10 cellular contexts compared by ENCODE assay signal in the genomic region with DNA sequence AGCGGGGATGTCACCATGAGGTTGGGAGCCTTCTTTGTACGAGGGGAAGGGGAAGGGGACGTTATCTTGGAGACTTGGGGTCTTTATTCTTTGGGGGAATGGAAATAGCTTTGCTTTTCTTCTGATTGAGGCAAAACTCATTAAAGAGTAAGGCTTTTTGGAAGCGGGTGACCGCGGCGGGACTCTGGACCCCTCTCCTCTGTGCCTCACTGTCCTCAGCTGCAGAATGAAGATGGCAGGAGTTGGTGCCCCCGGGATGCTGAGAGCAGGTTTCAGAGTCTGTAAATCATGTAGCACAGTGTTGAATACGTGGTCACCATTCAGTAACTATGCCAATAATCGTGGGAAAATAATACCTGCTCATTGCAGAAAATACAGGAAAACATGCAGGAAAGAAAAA. TPM values are rescaled to one million over a fixed set of nuclear protein-coding genes. Genes with fewer than 3 reads are reported as not detected.
DNase-seq lines count a peak whose midpoint lies in the region; ATAC-seq and TF ChIP-seq lines count a peak whose summit lies in the region.
"Had no signal": no experiment of that assay in that cellular context is flagged by ENCODE, and none has a peak within 500 bp of the region (broad histone marks: within the 10 kb centered on the region; RNA-seq: fewer than 3 reads in every experiment).

No MANE protein-coding gene starts in this region.

- H3K9me3 Mint-ChIP-seq in activated CD4-positive, alpha-beta T cell treated with anti-CD3 and anti-CD28 coated beads, Interleukin-2, amount 10 ng/mL, durations not matched to agents 7 days and 5 days, result peaks cover 10% of the 10 kb centered on the region
- peaks cover 7% of the 10 kb centered on the region for H3K9me3 Mint-ChIP-seq in activated T-helper 2 cell treated with anti-CD3 and anti-CD28 coated beads, Interferon-gamma antibody, Interleukin-2, Interleukin-4, amounts not matched to agents 10 μg/mL and 5 μg/mL and 100 μg/mL, durations not matched to agents 14 hours and 24 hours and 36 hours

- peak overlapping the region in 1 of 2 donors; percentile 60 for H3K27ac ChIP-seq in thoracic aorta
- H3K27ac ChIP-seq: HL-60 had no signal

- CTCF ChIA-PET in activated CD4-positive, alpha-beta T cell treated with anti-CD3 and anti-CD28 coated beads, Interleukin-2, amount 10 ng/mL, durations not matched to agents 7 days and 5 days (lab: Charles Lee), result interaction anchor here (0.5 to 1.3 kb wide), 5 partner anchors 10 to 761 kb away, joined by 3 to 5 read pairs (median 4); no protein-coding TSS in a partner anchor

- WGBS in lower leg skin, 2 donors, result 55 to 59% methylated on average over 10 of the region's 10 CpGs

- peaks cover 16% of the 10 kb centered on the region for H3K36me3 Mint-ChIP-seq in activated CD4-positive, alpha-beta T cell treated with anti-CD3 and anti-CD28 coated beads, Interleukin-2, amount 10 ng/mL, durations not matched to agents 7 days and 5 days (ENCODE audit: low read depth)
- H3K36me3 Mint-ChIP-seq in activated T-helper 2 cell treated with anti-CD3 and anti-CD28 coated beads, Interferon-gamma antibody, Interleukin-2, Interleukin-4, amounts not matched to agents 10 μg/mL and 5 μg/mL and 100 μg/mL, durations not matched to agents 14 hours and 24 hours and 36 hours (ENCODE audit: low read depth), result peaks cover 7% of the 10 kb centered on the region

- ATAC-seq in thoracic aorta (ENCODE audit: insufficient number of reproducible peaks, low FRiP score, low read depth) (no peak), HG03457 (IDR thresholded peaks at IDR 0.05; ENCODE audit: unreplicated experiment) (no peak)

- intact Hi-C loops in activated T-helper 2 cell treated with anti-CD3 and anti-CD28 coated beads, Interferon-gamma antibody, Interleukin-2, Interleukin-4, amounts not matched to agents 10 μg/mL and 5 μg/mL and 100 μg/mL, durations not matched to agents 14 hours and 24 hours and 36 hours (cut with micrococcal nuclease), result no loop called here
- intact Hi-C loops in lower leg skin (cut with DNase I; ENCODE audit: low total_unique reads), result no loop called here

- H3K27ac Mint-ChIP-seq in activated CD4-positive, alpha-beta T cell treated with anti-CD3 and anti-CD28 coated beads, Interleukin-2, amount 10 ng/mL, durations not matched to agents 7 days and 5 days, result peak overlapping the region; percentile 95
- H3K27ac Mint-ChIP-seq in activated T-helper 2 cell treated with anti-CD3 and anti-CD28 coated beads, Interferon-gamma antibody, Interleukin-2, Interleukin-4, amounts not matched to agents 10 μg/mL and 5 μg/mL and 100 μg/mL, durations not matched to agents 14 hours and 24 hours and 36 hours, result peak overlapping the region; percentile 71

- no peaks in the 10 kb centered on the region for H3K9me3 ChIP-seq in thoracic aorta

- no peak for TF ChIP-seq CTCF in lower leg skin (IDR thresholded peaks at IDR 0.05)
- no peak for TF ChIP-seq CTCF in thoracic aorta (IDR thresholded peaks at IDR 0.05)

- H3K4me3 ChIP-seq in lower leg skin (ENCODE audit: low read depth, poor library complexity, severe bottlenecking) (peak overlapping the region; percentile 7), thoracic aorta (peak overlapping the region; percentile 71)

- H3K4me1 ChIP-seq in thoracic aorta (ENCODE audit: control insufficient read depth in 1 of 2, low read depth in 2 of 2), result peaks cover 6 to 33% of the 10 kb centered on the region in 2 donors

- POLR2A ChIA-PET in activated CD4-positive, alpha-beta T cell treated with anti-CD3 and anti-CD28 coated beads, Interleukin-2, amount 10 ng/mL, durations not matched to agents 7 days and 5 days (lab: Charles Lee), result no interaction called here

- H3K4me1 Mint-ChIP-seq in activated CD4-positive, alpha-beta T cell treated with anti-CD3 and anti-CD28 coated beads, Interleukin-2, amount 10 ng/mL, durations not matched to agents 7 days and 5 days, result peaks cover 76% of the 10 kb centered on the region
- H3K4me1 Mint-ChIP-seq in activated T-helper 2 cell treated with anti-CD3 and anti-CD28 coated beads, Interferon-gamma antibody, Interleukin-2, Interleukin-4, amounts not matched to agents 10 μg/mL and 5 μg/mL and 100 μg/mL, durations not matched to agents 14 hours and 24 hours and 36 hours (ENCODE audit: low read depth), result peaks cover 43% of the 10 kb centered on the region

- peaks cover 4% of the 10 kb centered on the region for H3K27me3 Mint-ChIP-seq in activated CD4-positive, alpha-beta T cell treated with anti-CD3 and anti-CD28 coated beads, Interleukin-2, amount 10 ng/mL, durations not matched to agents 7 days and 5 days
- peaks cover 2% of the 10 kb centered on the region for H3K27me3 Mint-ChIP-seq in activated T-helper 2 cell treated with anti-CD3 and anti-CD28 coated beads, Interferon-gamma antibody, Interleukin-2, Interleukin-4, amounts not matched to agents 10 μg/mL and 5 μg/mL and 100 μg/mL, durations not matched to agents 14 hours and 24 hours and 36 hours (ENCODE audit: low read depth)

- TF ChIP-seq POLR2A in lower leg skin (IDR thresholded peaks at IDR 0.05), result no peak

- no peaks in the 10 kb centered on the region for H3K36me3 ChIP-seq in thoracic aorta

- H3K27me3 ChIP-seq in thoracic aorta (replicated peaks; ENCODE audit: insufficient read depth), result peaks cover 3% of the 10 kb centered on the region

- H3K4me3 Mint-ChIP-seq in activated CD4-positive, alpha-beta T cell treated with anti-CD3 and anti-CD28 coated beads, Interleukin-2, amount 10 ng/mL, durations not matched to agents 7 days and 5 days, result peak overlapping the region; percentile 79
- H3K4me3 Mint-ChIP-seq in activated T-helper 2 cell treated with anti-CD3 and anti-CD28 coated beads, Interferon-gamma antibody, Interleukin-2, Interleukin-4, amounts not matched to agents 10 μg/mL and 5 μg/mL and 100 μg/mL, durations not matched to agents 14 hours and 24 hours and 36 hours (ENCODE audit: low read depth), result peak overlapping the region; percentile 84

- no peak for DNase-seq in activated CD4-positive, alpha-beta T cell treated with anti-CD3 and anti-CD28 coated beads, Interleukin-2, amount 10 ng/mL, durations not matched to agents 7 days and 5 days
- DNase-seq in activated CD4-positive, alpha-beta T cell treated with anti-CD3 and anti-CD28 coated beads, Interleukin-2, amount 50 U/mL, for 48 hours, result no peak
- DNase-seq in activated T-helper 2 cell treated with anti-CD3 and anti-CD28 coated beads, Interferon-gamma antibody, Interleukin-2, Interleukin-4, amounts not matched to agents 10 μg/mL and 5 μg/mL and 100 μg/mL, durations not matched to agents 14 hours and 24 hours and 36 hours (ENCODE audit: low spot score), result no peak
- peak in 1 of 2 donors; percentile 77 for DNase-seq in lower leg skin (ENCODE audit: low spot score in 2 of 2)
- DNase-seq in thoracic aorta (ENCODE audit: low spot score), result no peak
- no peak for DNase-seq in NCI-H526 treated with DMSO at 0.1 percent for 48 hours (lab: John Stamatoyannopoulos, UW)
- DNase-seq in NCI-H2029 (lab: John Stamatoyannopoulos, UW), result no peak
- DNase-seq: RPMI8226 had no signal

RNA-seq across cellular contexts. Expression of a gene that starts 32.1 kb away (rescaled TPM):
- total RNA-seq in activated CD4-positive, alpha-beta T cell treated with anti-CD3 and anti-CD28 coated beads, Interleukin-2, amount 10 ng/mL, durations not matched to agents 7 days and 5 days, result not detected
- total RNA-seq in activated T-helper 2 cell treated with anti-CD3 and anti-CD28 coated beads, Interferon-gamma antibody, Interleukin-2, Interleukin-4, amounts not matched to agents 10 μg/mL and 5 μg/mL and 100 μg/mL, durations not matched to agents 14 hours and 24 hours and 36 hours, result not detected in 2 replicates
- total RNA-seq in lower leg skin, result not detected
- total RNA-seq in thoracic aorta, result not detected

RNA-seq across cellular contexts. Expression of a gene that starts 32.3 kb away (rescaled TPM):
- total RNA-seq in activated CD4-positive, alpha-beta T cell treated with anti-CD3 and anti-CD28 coated beads, Interleukin-2, amount 10 ng/mL, durations not matched to agents 7 days and 5 days, result 10 to 100 TPM; 72.0 to 83.7 TPM
- 65.3 and 71.9 TPM in 2 replicates for total RNA-seq in activated T-helper 2 cell treated with anti-CD3 and anti-CD28 coated beads, Interferon-gamma antibody, Interleukin-2, Interleukin-4, amounts not matched to agents 10 μg/mL and 5 μg/mL and 100 μg/mL, durations not matched to agents 14 hours and 24 hours and 36 hours
- 100 to 1,000 TPM in 1 of 4 donors, 10 to 100 TPM in 3; 28.9 to 141 (median 42.0) TPM for total RNA-seq in lower leg skin
- 10 to 100 TPM; 56.3 to 89.5 TPM for total RNA-seq in thoracic aorta
